In the genomic region with DNA sequence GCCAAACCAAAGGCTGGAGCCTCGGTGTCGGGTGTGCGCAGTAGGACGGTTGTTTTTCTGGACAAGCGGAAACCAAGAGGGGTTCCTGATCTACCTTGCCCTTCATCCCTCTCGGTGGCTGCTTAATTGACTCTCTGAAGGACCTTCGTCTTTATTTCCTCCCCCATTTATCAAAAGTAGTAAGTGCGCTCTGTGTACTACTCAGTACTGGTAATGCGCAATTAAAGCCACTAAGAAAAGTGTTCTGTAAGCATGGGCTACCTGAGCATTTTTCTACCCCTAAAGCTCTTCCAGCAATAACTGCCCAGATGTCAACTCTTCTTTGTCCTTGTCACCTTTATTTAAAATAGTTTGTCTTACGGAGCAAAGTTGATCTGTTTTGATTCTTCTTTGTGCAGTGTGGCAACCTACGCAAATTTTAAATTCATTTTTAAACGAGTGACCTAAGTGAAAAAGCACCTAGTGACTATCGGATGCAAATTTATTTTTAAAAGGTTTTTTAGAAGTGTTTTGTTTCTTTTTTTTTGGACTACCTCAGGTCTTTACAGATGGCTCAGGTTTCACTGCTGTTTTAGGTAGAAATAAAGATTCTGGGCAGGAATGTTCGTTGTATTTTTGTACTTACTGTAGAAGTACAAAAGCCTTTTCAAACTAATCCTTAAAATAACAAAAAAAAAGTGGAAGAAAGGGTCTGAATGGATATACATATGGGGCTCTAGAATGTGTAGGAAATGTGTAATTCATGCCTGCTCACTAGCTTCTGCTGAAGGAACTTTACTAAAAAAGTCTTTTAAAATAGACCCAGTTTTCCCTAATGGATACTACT, we compare ENCODE assay signal across 8 cellular contexts. TPM values are rescaled to one million over a fixed set of nuclear protein-coding genes. Genes with fewer than 3 reads are reported as not detected.
DNase-seq lines count a peak whose midpoint lies in the region; ATAC-seq and TF ChIP-seq lines count a peak whose summit lies in the region.

No MANE protein-coding gene starts in this region.

- H3K4me1 ChIP-seq in SJCRH30, result no peaks in the 10 kb centered on the region

- H3K36me3 ChIP-seq in SJCRH30, result no peaks in the 10 kb centered on the region

- ATAC-seq in sciatic nerve, result peak; percentile 3
- ATAC-seq in GM18868 (IDR thresholded peaks at IDR 0.05; ENCODE audit: unreplicated experiment), result no peak

- peaks cover 3% of the 10 kb centered on the region for H3K36me3 Mint-ChIP-seq in activated CD4-positive, alpha-beta T cell treated with anti-CD3 and anti-CD28 coated beads, Interleukin-2, amount 10 ng/mL, durations not matched to agents 7 days and 5 days (ENCODE audit: low read depth)

- POLR2A ChIA-PET in activated CD4-positive, alpha-beta T cell treated with anti-CD3 and anti-CD28 coated beads, Interleukin-2, amount 10 ng/mL, durations not matched to agents 7 days and 5 days (lab: Charles Lee), result no interaction called here

- DNase-seq in activated CD4-positive, alpha-beta T cell treated with anti-CD3 and anti-CD28 coated beads, Interleukin-2, amount 10 ng/mL, durations not matched to agents 7 days and 5 days, result no peak
- no peak for DNase-seq in activated CD4-positive, alpha-beta T cell treated with anti-CD3 and anti-CD28 coated beads, Interleukin-2, amount 50 U/mL, for 48 hours
- no peak for DNase-seq in SJCRH30
- no peak for DNase-seq in foreskin fibroblast
- no peak for DNase-seq in sciatic nerve (ENCODE audit: low spot score)
- no peak for DNase-seq in NCI-H146 treated with DMSO at 0.1 percent for 48 hours (lab: John Stamatoyannopoulos, UW; ENCODE audit: unreplicated experiment)
- DNase-seq in stimulated activated CD4-positive, alpha-beta T cell treated with anti-CD3 and anti-CD28 coated beads, Interleukin-12 subunit alpha, Interleukin-12 subunit beta, amount 100 ng/mL, for 4 hours, result no peak

- H3K27ac ChIP-seq in SJCRH30, result no peak overlapping the region

- TF ChIP-seq CTCF in foreskin fibroblast (IDR thresholded peaks at IDR 0.05; ENCODE audit: low read depth, low read length), result no peak

- H3K4me3 ChIP-seq in SJCRH30 (peak overlapping the region; percentile 83), foreskin fibroblast (ENCODE audit: low read depth in 1 of 2, low read length in 2 of 2) (peak overlapping the region; percentile 56 to 92)

- peak overlapping the region; percentile 89 for H3K27ac Mint-ChIP-seq in activated CD4-positive, alpha-beta T cell treated with anti-CD3 and anti-CD28 coated beads, Interleukin-2, amount 10 ng/mL, durations not matched to agents 7 days and 5 days

- H3K27me3 ChIP-seq in SJCRH30, result no peaks in the 10 kb centered on the region

- peaks cover 41% of the 10 kb centered on the region for H3K4me1 Mint-ChIP-seq in activated CD4-positive, alpha-beta T cell treated with anti-CD3 and anti-CD28 coated beads, Interleukin-2, amount 10 ng/mL, durations not matched to agents 7 days and 5 days

- H3K9me3 ChIP-seq in SJCRH30 (replicated peaks), result no peaks in the 10 kb centered on the region

- no peaks in the 10 kb centered on the region for H3K9me3 Mint-ChIP-seq in activated CD4-positive, alpha-beta T cell treated with anti-CD3 and anti-CD28 coated beads, Interleukin-2, amount 10 ng/mL, durations not matched to agents 7 days and 5 days

- no peaks in the 10 kb centered on the region for H3K27me3 Mint-ChIP-seq in activated CD4-positive, alpha-beta T cell treated with anti-CD3 and anti-CD28 coated beads, Interleukin-2, amount 10 ng/mL, durations not matched to agents 7 days and 5 days

- CTCF ChIA-PET in activated CD4-positive, alpha-beta T cell treated with anti-CD3 and anti-CD28 coated beads, Interleukin-2, amount 10 ng/mL, durations not matched to agents 7 days and 5 days (lab: Charles Lee), result interaction anchor here (0.7 to 1.7 kb wide), 4 partner anchors 12 to 1411 kb away, joined by 3 to 7 read pairs (median 3); no protein-coding TSS in a partner anchor

- intact Hi-C loops in sciatic nerve (cut with DNase I), result loop anchor here (5.0 kb wide), 1 partner anchor 1829 kb away; no protein-coding TSS in a partner anchor

- peak overlapping the region; percentile 87 for H3K4me3 Mint-ChIP-seq in activated CD4-positive, alpha-beta T cell treated with anti-CD3 and anti-CD28 coated beads, Interleukin-2, amount 10 ng/mL, durations not matched to agents 7 days and 5 days

RNA-seq across cellular contexts. Expression of gene JMY, which starts 2.0 kb away (rescaled TPM):
- 1 to 10 TPM; 4.5 to 4.8 TPM for total RNA-seq in activated CD4-positive, alpha-beta T cell treated with anti-CD3 and anti-CD28 coated beads, Interleukin-2, amount 10 ng/mL, durations not matched to agents 7 days and 5 days
- total RNA-seq in SJCRH30 (2014; rRNA removed; shearing (Covaris generic)), result 11.9 and 12.1 TPM in 2 replicates
- 20.6 TPM for total RNA-seq in sciatic nerve
